ENCODE assay signal across 19 cellular contexts in the genomic region with DNA sequence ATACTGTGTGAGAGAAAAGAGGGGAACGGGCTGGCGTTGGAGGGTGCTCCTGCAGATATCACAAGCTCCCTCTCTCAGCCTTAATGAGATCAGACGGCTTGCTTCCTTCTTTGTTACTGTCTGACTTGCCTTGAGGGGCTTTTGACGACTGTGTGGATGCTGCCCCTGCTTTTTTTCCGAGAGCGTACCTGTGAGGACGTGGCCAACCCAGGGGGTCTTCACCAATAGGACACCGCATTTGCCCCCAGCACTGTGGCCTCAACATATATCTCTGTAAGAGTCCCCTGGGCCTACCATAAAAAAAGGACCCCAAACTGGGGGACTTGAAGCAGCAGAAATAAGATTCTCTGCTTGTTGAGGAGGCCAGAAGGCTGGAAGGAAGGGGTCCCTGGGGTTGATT.
DNase-seq lines count a peak whose midpoint lies in the region; ATAC-seq and TF ChIP-seq lines count a peak whose summit lies in the region.
"Had no signal": no experiment of that assay in that cellular context is flagged by ENCODE, and none has a peak within 500 bp of the region (broad histone marks: within the 10 kb centered on the region; RNA-seq: fewer than 3 reads in every experiment).

No MANE protein-coding gene starts in this region.

- DNase-seq in RWPE2 (ENCODE audit: low spot score) (peak; percentile 31), islet precursor cell (peak; percentile 29), osteoblast (ENCODE audit: insufficient read length, low spot score, missing footprints) (peak; percentile 37), spleen (peak; percentile 23), HFFc6 (no peak), WTC11 (ENCODE audit: low spot score) (no peak), NCI-H1417 treated with DMSO at 0.1 percent for 48 hours (lab: John Stamatoyannopoulos, UW) (no peak)
- DNase-seq in naive thymus-derived CD4-positive, alpha-beta T cell, result no peak
- DNase-seq: Caco-2; CD4-positive, CD25-positive, alpha-beta regulatory T cell; CD8-positive, alpha-beta T cell; DMS153; DND-41; GOT3 had no signal

- H3K9me3 ChIP-seq in RWPE2 (ENCODE audit: severe bottlenecking) (peaks cover 12% of the 10 kb centered on the region), osteoblast (ENCODE audit: low read depth, low read length) (no peaks in the 10 kb centered on the region), spleen (peaks cover 0 to 10% (median 0%) of the 10 kb centered on the region in 8 donors)
- no peaks in the 10 kb centered on the region for H3K9me3 ChIP-seq in naive thymus-derived CD4-positive, alpha-beta T cell (ENCODE audit: control insufficient read depth in 2 of 3, low read length in 3 of 3)
- H3K9me3 ChIP-seq: BLaER1, HAP-1 had no signal

- H3K79me2 ChIP-seq in osteoblast (ENCODE audit: insufficient read depth, low read length), result no peaks in the 10 kb centered on the region

- H3K4me1 ChIP-seq in RWPE2 (ENCODE audit: insufficient read depth, poor library complexity, severe bottlenecking), result no peaks in the 10 kb centered on the region
- H3K4me1 ChIP-seq in osteoblast (ENCODE audit: insufficient read depth, low read length), result no peaks in the 10 kb centered on the region
- H3K4me1 ChIP-seq in spleen, result no peaks in the 10 kb centered on the region
- no peaks in the 10 kb centered on the region for H3K4me1 ChIP-seq in naive thymus-derived CD4-positive, alpha-beta T cell (ENCODE audit: control insufficient read depth in 2 of 2, insufficient read depth in 2 of 2, low read length in 2 of 2)
- H3K4me1 ChIP-seq: Caco-2, HAP-1 had no signal

- H3K27ac Mint-ChIP-seq in HFFc6 (no peak overlapping the region), WTC11 (no peak overlapping the region)
- no peak overlapping the region for H3K27ac Mint-ChIP-seq in naive thymus-derived CD4-positive, alpha-beta T cell
- H3K27ac Mint-ChIP-seq: B cell; CD4-positive, CD25-positive, alpha-beta regulatory T cell; CD8-positive, alpha-beta T cell had no signal

- H3K36me3 Mint-ChIP-seq in HFFc6 (ENCODE audit: low read depth), result no peaks in the 10 kb centered on the region
- no peaks in the 10 kb centered on the region for H3K36me3 Mint-ChIP-seq in WTC11
- no peaks in the 10 kb centered on the region for H3K36me3 Mint-ChIP-seq in naive thymus-derived CD4-positive, alpha-beta T cell
- H3K36me3 Mint-ChIP-seq: CD4-positive, CD25-positive, alpha-beta regulatory T cell; CD8-positive, alpha-beta T cell had no signal

- H3K27ac ChIP-seq in RWPE2 (ENCODE audit: poor library complexity, severe bottlenecking), result no peak overlapping the region
- H3K27ac ChIP-seq in osteoblast (ENCODE audit: low read depth, low read length), result no peak overlapping the region
- no peak overlapping the region for H3K27ac ChIP-seq in spleen
- H3K27ac ChIP-seq in naive thymus-derived CD4-positive, alpha-beta T cell (ENCODE audit: low read depth, low read length), result no peak overlapping the region
- H3K27ac ChIP-seq: 22Rv1, BLaER1, C4-2B had no signal

- no peaks in the 10 kb centered on the region; the same call in 1 of the 2 replicates for H3K9me3 Mint-ChIP-seq in HFFc6
- H3K9me3 Mint-ChIP-seq in WTC11, result no peaks in the 10 kb centered on the region
- H3K9me3 Mint-ChIP-seq in naive thymus-derived CD4-positive, alpha-beta T cell, result peaks cover 0 to 15% (median 3%) of the 10 kb centered on the region in 11 donors

- ATAC-seq in RWPE2 (ENCODE audit: low read depth) (no peak), WTC11 (no peak)
- ATAC-seq in naive thymus-derived CD4-positive, alpha-beta T cell, result no peak
- ATAC-seq: CD8-positive, alpha-beta T cell had no signal

- intact Hi-C loops in spleen (cut with DNase I; ENCODE audit: low total_unique reads), result no loop called here
- intact Hi-C loops in naive thymus-derived CD4-positive, alpha-beta T cell (cut with micrococcal nuclease), result no loop called here

- H3K4me2 ChIP-seq in osteoblast (ENCODE audit: insufficient read depth, low read length), result no peak overlapping the region
- H3K4me2 ChIP-seq: BLaER1 had no signal

- H3K4me1 Mint-ChIP-seq in HFFc6 (ENCODE audit: low read depth) (peaks cover 6% of the 10 kb centered on the region), WTC11 (peaks cover 15% of the 10 kb centered on the region)
- no peaks in the 10 kb centered on the region for H3K4me1 Mint-ChIP-seq in naive thymus-derived CD4-positive, alpha-beta T cell
- H3K4me1 Mint-ChIP-seq: B cell had no signal

- no peaks in the 10 kb centered on the region for H3K36me3 ChIP-seq in RWPE2 (ENCODE audit: low read depth)
- no peaks in the 10 kb centered on the region for H3K36me3 ChIP-seq in osteoblast (ENCODE audit: insufficient read depth, low read length)
- H3K36me3 ChIP-seq in spleen, result no peaks in the 10 kb centered on the region
- H3K36me3 ChIP-seq in naive thymus-derived CD4-positive, alpha-beta T cell (ENCODE audit: control insufficient read depth in 2 of 3, insufficient read depth in 3 of 3, low read length in 3 of 3), result no peaks in the 10 kb centered on the region
- H3K36me3 ChIP-seq: BLaER1, HAP-1 had no signal

- POLR2A ChIA-PET in WTC11 (lab: Charles Lee), result no interaction called here
- POLR2A ChIA-PET in naive thymus-derived CD4-positive, alpha-beta T cell (lab: Charles Lee), result no interaction called here

- no peak overlapping the region for H2AFZ ChIP-seq in osteoblast (ENCODE audit: low read length)

- H3K27me3 Mint-ChIP-seq in HFFc6 (ENCODE audit: insufficient read depth) (peaks cover 17% of the 10 kb centered on the region), WTC11 (ENCODE audit: low read depth) (no peaks in the 10 kb centered on the region; the same call in none of the 2 replicates)
- peaks cover 0 to 20% (median 8%) of the 10 kb centered on the region in 5 donors for H3K27me3 Mint-ChIP-seq in naive thymus-derived CD4-positive, alpha-beta T cell
- H3K27me3 Mint-ChIP-seq: B cell; CD4-positive, CD25-positive, alpha-beta regulatory T cell had no signal

- H4K20me1 ChIP-seq in osteoblast (ENCODE audit: insufficient read depth, low read length), result no peaks in the 10 kb centered on the region
- H4K20me1 ChIP-seq: BLaER1 had no signal

- TF ChIP-seq POLR2A in spleen (IDR thresholded peaks at IDR 0.05), result no peak

- H3K27me3 ChIP-seq in RWPE2 (ENCODE audit: insufficient read depth, poor library complexity, severe bottlenecking) (no peaks in the 10 kb centered on the region), osteoblast (ENCODE audit: insufficient read depth, low read length) (peaks cover 3% of the 10 kb centered on the region), spleen (replicated peaks in 1 of 7) (peaks cover 0 to 4% (median 0%) of the 10 kb centered on the region in 7 donors)
- no peaks in the 10 kb centered on the region for H3K27me3 ChIP-seq in naive thymus-derived CD4-positive, alpha-beta T cell (ENCODE audit: control insufficient read depth in 2 of 2, insufficient read depth in 2 of 2, low read length in 2 of 2)
- H3K27me3 ChIP-seq: BLaER1 had no signal

- H3K4me3 ChIP-seq in RWPE2 (ENCODE audit: severe bottlenecking) (no peak overlapping the region), osteoblast (ENCODE audit: insufficient read depth, low read length) (no peak overlapping the region), spleen (no peak overlapping the region)
- H3K4me3 ChIP-seq in naive thymus-derived CD4-positive, alpha-beta T cell (ENCODE audit: low read length), result no peak overlapping the region
- H3K4me3 ChIP-seq: BLaER1, HAP-1 had no signal

- TF ChIP-seq CTCF in RWPE2 (IDR thresholded peaks at IDR 0.05; ENCODE audit: poor library complexity, severe bottlenecking) (no peak), osteoblast (IDR thresholded peaks at IDR 0.05; ENCODE audit: extremely low read depth, low read depth, low read length) (no peak), spleen (IDR thresholded peaks at IDR 0.05 in 8 of 11, conservative IDR thresholded peaks at IDR 0.05 in 3 of 11) (no peak), HFFc6 (IDR thresholded peaks at IDR 0.05) (no peak), WTC11 (IDR thresholded peaks at IDR 0.05) (no peak)

- 68 to 81% (median 74%) methylated on average over 8 of the region's 8 CpGs for WGBS in spleen, 5 donors

- CTCF ChIA-PET in WTC11 (lab: Charles Lee), result no interaction called here
- CTCF ChIA-PET in naive thymus-derived CD4-positive, alpha-beta T cell (lab: Charles Lee), result no interaction called here

- H3K4me3 Mint-ChIP-seq in HFFc6 (no peak overlapping the region), WTC11 (no peak overlapping the region)
- H3K4me3 Mint-ChIP-seq in naive thymus-derived CD4-positive, alpha-beta T cell, result no peak overlapping the region
- H3K4me3 Mint-ChIP-seq: B cell; CD4-positive, CD25-positive, alpha-beta regulatory T cell; CD8-positive, alpha-beta T cell had no signal

TF ChIP-seq in WTC11, 78 proteins besides CTCF, POLR2A, EP300 and RAD21:
- TF ChIP-seq FOXP1 (CRISPR knock-in tag; IDR thresholded peaks at IDR 0.05; ENCODE audit: borderline replicate concordance), result no peak
- TF ChIP-seq, protein P1, sequence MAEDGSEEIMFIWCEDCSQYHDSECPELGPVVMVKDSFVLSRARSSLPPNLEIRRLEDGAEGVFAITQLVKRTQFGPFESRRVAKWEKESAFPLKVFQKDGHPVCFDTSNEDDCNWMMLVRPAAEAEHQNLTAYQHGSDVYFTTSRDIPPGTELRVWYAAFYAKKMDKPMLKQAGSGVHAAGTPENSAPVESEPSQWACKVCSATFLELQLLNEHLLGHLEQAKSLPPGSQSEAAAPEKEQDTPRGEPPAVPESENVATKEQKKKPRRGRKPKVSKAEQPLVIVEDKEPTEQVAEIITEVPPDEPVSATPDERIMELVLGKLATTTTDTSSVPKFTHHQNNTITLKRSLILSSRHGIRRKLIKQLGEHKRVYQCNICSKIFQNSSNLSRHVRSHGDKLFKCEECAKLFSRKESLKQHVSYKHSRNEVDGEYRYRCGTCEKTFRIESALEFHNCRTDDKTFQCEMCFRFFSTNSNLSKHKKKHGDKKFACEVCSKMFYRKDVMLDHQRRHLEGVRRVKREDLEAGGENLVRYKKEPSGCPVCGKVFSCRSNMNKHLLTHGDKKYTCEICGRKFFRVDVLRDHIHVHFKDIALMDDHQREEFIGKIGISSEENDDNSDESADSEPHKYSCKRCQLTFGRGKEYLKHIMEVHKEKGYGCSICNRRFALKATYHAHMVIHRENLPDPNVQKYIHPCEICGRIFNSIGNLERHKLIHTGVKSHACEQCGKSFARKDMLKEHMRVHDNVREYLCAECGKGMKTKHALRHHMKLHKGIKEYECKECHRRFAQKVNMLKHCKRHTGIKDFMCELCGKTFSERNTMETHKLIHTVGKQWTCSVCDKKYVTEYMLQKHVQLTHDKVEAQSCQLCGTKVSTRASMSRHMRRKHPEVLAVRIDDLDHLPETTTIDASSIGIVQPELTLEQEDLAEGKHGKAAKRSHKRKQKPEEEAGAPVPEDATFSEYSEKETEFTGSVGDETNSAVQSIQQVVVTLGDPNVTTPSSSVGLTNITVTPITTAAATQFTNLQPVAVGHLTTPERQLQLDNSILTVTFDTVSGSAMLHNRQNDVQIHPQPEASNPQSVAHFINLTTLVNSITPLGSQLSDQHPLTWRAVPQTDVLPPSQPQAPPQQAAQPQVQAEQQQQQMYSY (CRISPR knock-in tag; IDR thresholded peaks at IDR 0.05), result no peak

Comparison
In these comparisons a context has a peak if more than half of its experiments do, and no peak if none do; other contexts are left out.
1. DNase-seq: peak in RWPE2 (single experiment), islet precursor cell (single experiment), osteoblast (single experiment) and spleen (single experiment); none in HFFc6 (single experiment), WTC11 (single experiment), NCI-H1417 treated with DMSO at 0.1 percent for 48 hours (single experiment) and naive thymus-derived CD4-positive, alpha-beta T cell (0 of 9).